8 cellular contexts compared by ENCODE assay signal in genomic region chr6:26457407-26457795, GRCh38. TPM values are rescaled to one million over a fixed set of nuclear protein-coding genes. Genes with fewer than 3 reads are reported as not detected.
DNase-seq lines count a peak whose midpoint lies in the region; ATAC-seq and TF ChIP-seq lines count a peak whose summit lies in the region.

No MANE protein-coding gene starts in this region.

- CTCF ChIA-PET in activated CD4-positive, alpha-beta T cell treated with anti-CD3 and anti-CD28 coated beads for 36 hours (lab: Charles Lee): interaction anchor here (0.5 to 3.5 kb wide), 2 partner anchors 12 to 660 kb away, joined by 3 to 13 read pairs; no protein-coding TSS in a partner anchor

- no peaks in the 10 kb centered on the region for H3K27me3 Mint-ChIP-seq in activated CD4-positive, alpha-beta T cell treated with anti-CD3 and anti-CD28 coated beads for 36 hours
- no peaks in the 10 kb centered on the region for H3K27me3 Mint-ChIP-seq in T-helper 17 cell

- TF ChIP-seq CTCF in fibroblast of mammary gland (conservative IDR thresholded peaks at IDR 0.05; ENCODE audit: control insufficient read depth, insufficient read depth, low read depth, low read length) (no peak), osteoblast (IDR thresholded peaks at IDR 0.05; ENCODE audit: extremely low read depth, low read depth, low read length) (no peak)

- H3K36me3 Mint-ChIP-seq in activated CD4-positive, alpha-beta T cell treated with anti-CD3 and anti-CD28 coated beads for 36 hours (ENCODE audit: low read depth): peaks cover 31% of the 10 kb centered on the region
- peaks cover 12% of the 10 kb centered on the region for H3K36me3 Mint-ChIP-seq in T-helper 17 cell (ENCODE audit: low read depth)

- H3K4me3 Mint-ChIP-seq in activated CD4-positive, alpha-beta T cell treated with anti-CD3 and anti-CD28 coated beads for 36 hours: peak overlapping the region; percentile 87
- H3K4me3 Mint-ChIP-seq in T-helper 17 cell: peak overlapping the region; percentile 100

- POLR2A ChIA-PET in activated CD4-positive, alpha-beta T cell treated with anti-CD3 and anti-CD28 coated beads for 36 hours (lab: Charles Lee): interaction anchor here (0.5 kb wide), 1 partner anchor 120 kb away, joined by 3 read pairs; no protein-coding TSS in a partner anchor

- H3K4me2 ChIP-seq in osteoblast (ENCODE audit: insufficient read depth, low read length): peak overlapping the region; percentile 80

- intact Hi-C loops in activated CD4-positive, alpha-beta T cell treated with anti-CD3 and anti-CD28 coated beads for 36 hours (cut with DNase I, micrococcal nuclease): loop anchor here (1.0 to 5.0 kb wide), 6 partner anchors 16 to 80 kb away; partner anchors contain the start of genes BTN2A2 (in 1 of the 2), BTN3A1 (in 1 of the 2), BTN3A3 (in 1 of the 2) and HMGN4 (in 1 of the 2)

- H3K27me3 ChIP-seq in osteoblast (ENCODE audit: insufficient read depth, low read length): no peaks in the 10 kb centered on the region

- peak overlapping the region; percentile 86 for H3K27ac ChIP-seq in osteoblast (ENCODE audit: low read depth, low read length)

- peaks cover 26% of the 10 kb centered on the region for H3K36me3 ChIP-seq in osteoblast (ENCODE audit: insufficient read depth, low read length)

- H3K4me3 ChIP-seq in fibroblast of mammary gland (ENCODE audit: control insufficient read depth, low read depth, low read length): peak overlapping the region; percentile 98
- peak overlapping the region; percentile 81 for H3K4me3 ChIP-seq in osteoblast (ENCODE audit: insufficient read depth, low read length)

- DNase-seq in activated CD4-positive, alpha-beta T cell treated with anti-CD3 and anti-CD28 coated beads for 36 hours: no peak
- DNase-seq in activated CD4-positive, alpha-beta T cell treated with anti-CD3 and anti-CD28 coated beads for 4 hours: no peak
- DNase-seq in T-helper 17 cell: no peak
- no peak for DNase-seq in fibroblast of mammary gland (ENCODE audit: low read depth)
- no peak for DNase-seq in osteoblast (ENCODE audit: insufficient read length, low spot score, missing footprints)
- DNase-seq in central memory CD4-positive, alpha-beta T cell: no peak

- H3K4me1 ChIP-seq in osteoblast (ENCODE audit: insufficient read depth, low read length): peaks cover 45% of the 10 kb centered on the region

- peak overlapping the region; percentile 97 for H3K27ac Mint-ChIP-seq in activated CD4-positive, alpha-beta T cell treated with anti-CD3 and anti-CD28 coated beads for 36 hours
- H3K27ac Mint-ChIP-seq in T-helper 17 cell: peak overlapping the region; percentile 99

- ATAC-seq in activated CD4-positive, alpha-beta T cell treated with anti-CD3 and anti-CD28 coated beads for 36 hours: peak; percentile 27
- peak; percentile 14 for ATAC-seq in HG02981 (IDR thresholded peaks at IDR 0.05; ENCODE audit: unreplicated experiment)
- peak; percentile 31 for ATAC-seq in T-helper 17 cell
- no peak for ATAC-seq in HG03521 (IDR thresholded peaks at IDR 0.05; ENCODE audit: unreplicated experiment)

- H3K9me3 ChIP-seq in T-helper 17 cell (ENCODE audit: control insufficient read depth, low read length, poor library complexity, severe bottlenecking): no peaks in the 10 kb centered on the region
- no peaks in the 10 kb centered on the region for H3K9me3 ChIP-seq in osteoblast (ENCODE audit: low read depth, low read length)

- peaks cover 44% of the 10 kb centered on the region for H3K79me2 ChIP-seq in osteoblast (ENCODE audit: insufficient read depth, low read length)

- peak overlapping the region; percentile 93 for H2AFZ ChIP-seq in osteoblast (ENCODE audit: low read length)

- peaks cover 17% of the 10 kb centered on the region for H4K20me1 ChIP-seq in osteoblast (ENCODE audit: insufficient read depth, low read length)

- H3K9me3 Mint-ChIP-seq in activated CD4-positive, alpha-beta T cell treated with anti-CD3 and anti-CD28 coated beads for 36 hours (ENCODE audit: low read depth): no peaks in the 10 kb centered on the region

- peaks cover 44% of the 10 kb centered on the region for H3K4me1 Mint-ChIP-seq in activated CD4-positive, alpha-beta T cell treated with anti-CD3 and anti-CD28 coated beads for 36 hours
- H3K4me1 Mint-ChIP-seq in T-helper 17 cell: peaks cover 42% of the 10 kb centered on the region

RNA-seq across cellular contexts. Expression of gene BTN2A1, which starts 0.4 kb away (rescaled TPM):
- total RNA-seq in activated CD4-positive, alpha-beta T cell treated with anti-CD3 and anti-CD28 coated beads for 36 hours: 10 to 100 TPM; 17.3 to 17.5 TPM
- 10 to 100 TPM; 25.9 to 27.9 TPM for total RNA-seq in T-helper 17 cell
- 10.5 and 11.5 TPM in 2 replicates for total RNA-seq in osteoblast

RNA-seq across cellular contexts. Expression of gene BTN3A3, which starts 17.1 kb away (rescaled TPM):
- 10 to 100 TPM; 33.3 to 34.1 TPM for total RNA-seq in activated CD4-positive, alpha-beta T cell treated with anti-CD3 and anti-CD28 coated beads for 36 hours
- 10 to 100 TPM; 51.6 to 78.0 TPM for total RNA-seq in T-helper 17 cell
- 21.5 and 21.7 TPM in 2 replicates for total RNA-seq in osteoblast

RNA-seq across cellular contexts. Expression of gene BTN1A1, which starts 42.7 kb away (rescaled TPM):
- total RNA-seq in activated CD4-positive, alpha-beta T cell treated with anti-CD3 and anti-CD28 coated beads for 36 hours: not detected
- total RNA-seq in T-helper 17 cell: under 1 TPM in 1 of 2 donors, not detected in 1; 0.10 TPM
- under 0.01 TPM in 2 replicates for total RNA-seq in osteoblast

RNA-seq across cellular contexts. Expression of gene BTN3A1, which starts 55.3 kb away (rescaled TPM):
- 10 to 100 TPM; 31.4 to 33.2 TPM for total RNA-seq in activated CD4-positive, alpha-beta T cell treated with anti-CD3 and anti-CD28 coated beads for 36 hours
- total RNA-seq in T-helper 17 cell (100 to 1,000 TPM; 169 to 205 TPM), osteoblast (25.3 and 26.2 TPM in 2 replicates)
